In genomic region chr5:98587166-98587565, GRCh38 we compare ENCODE assay signal across 31 cellular contexts.
"Had no signal": no experiment of that assay in that cellular context is flagged by ENCODE, and none has a peak within 500 bp of the region (broad histone marks: within the 10 kb centered on the region; RNA-seq: fewer than 3 reads in every experiment).

No MANE protein-coding gene starts in this region.

- H3K27me3 ChIP-seq: adrenal gland, body of pancreas, brain microvascular endothelial cell, breast epithelium had no signal

- H3K4me1 ChIP-seq: body of pancreas, breast epithelium had no signal

- H3K36me3 ChIP-seq: adrenal gland, brain microvascular endothelial cell, breast epithelium had no signal

- H3K4me3 ChIP-seq: adrenal gland, body of pancreas, breast epithelium had no signal

- H3K9me3 ChIP-seq: adrenal gland, body of pancreas had no signal

- ATAC-seq: activated CD8-positive, alpha-beta T cell treated with anti-CD3 and anti-CD28 coated beads for 36 hours; activated naive CD4-positive, alpha-beta T cell treated with anti-CD3 and anti-CD28 coated beads, Interleukin-2, amount 50 U/mL, for 72 hours; activated T-cell treated with anti-CD3 and anti-CD28 coated beads, Interleukin-2, amount 50 U/mL, for 4 hours; activated T-cell treated with anti-CD3 and anti-CD28 coated beads, Interleukin-2, amount 50 U/mL, for 72 hours; activated T-helper 17 cell treated with anti-CD3 and anti-CD28 coated beads, Interleukin-2, amount 50 U/mL, for 72 hours; body of pancreas had no signal

- DNase-seq: activated B cell treated with CpG ODN at 0.5 μM for 24 hours; activated CD4-positive, alpha-beta memory T cell treated with anti-CD3 and anti-CD28 coated beads for 36 hours; activated CD4-positive, alpha-beta T cell treated with anti-CD3 and anti-CD28 coated beads for 4 hours; activated CD4-positive, alpha-beta T cell treated with anti-CD3 and anti-CD28 coated beads, Interleukin-2, amount 10 ng/mL, durations not matched to agents 24 days and 14 days; activated CD4-positive, alpha-beta T cell treated with anti-CD3 and anti-CD28 coated beads, Interleukin-2, amount 50 U/mL, for 1 hour; activated CD4-positive, alpha-beta T cell treated with anti-CD3 and anti-CD28 coated beads, Interleukin-2, amount 50 U/mL, for 4 hours; activated CD4-positive, CD25-positive, alpha-beta regulatory T cell treated with anti-CD3 and anti-CD28 coated beads, Interleukin-2, amount 50 U/mL, for 72 hours; activated CD8-positive, alpha-beta memory T cell treated with anti-CD3 and anti-CD28 coated beads, Interleukin-2, amount 50 U/mL, for 4 hours; activated CD8-positive, alpha-beta T cell treated with anti-CD3 and anti-CD28 coated beads for 36 hours; activated effector memory CD4-positive, alpha-beta T cell treated with anti-CD3 and anti-CD28 coated beads, Interleukin-2, amount 50 U/mL, for 16 hours; activated gamma-delta T cell treated with Interleukin-2 at 50 U/mL for 16 hours; activated naive CD4-positive, alpha-beta T cell; activated naive CD4-positive, alpha-beta T cell treated with anti-CD3 and anti-CD28 coated beads for 36 hours; activated naive CD4-positive, alpha-beta T cell treated with anti-CD3 and anti-CD28 coated beads, Interleukin-2, amount 50 U/mL, for 16 hours; activated naive CD8-positive, alpha-beta T cell treated with anti-CD3 and anti-CD28 coated beads for 36 hours; activated T-cell treated with anti-CD3 and anti-CD28 coated beads for 4 hours; activated T-cell treated with anti-CD3 and anti-CD28 coated beads, Interleukin-2, amount 50 U/mL, for 1 hour; activated T-cell treated with anti-CD3 and anti-CD28 coated beads, Interleukin-2, amount 50 U/mL, for 4 hours; activated T-cell treated with anti-CD3 and anti-CD28 coated beads, Interleukin-2, amount 50 U/mL, for 72 hours; amniotic stem cell; aorta; body of pancreas; brain microvascular endothelial cell; central memory CD4-positive, alpha-beta T cell; T-helper 1 cell; T-helper 2 cell; T-helper 9 cell had no signal
